29 cellular contexts compared by ENCODE assay signal in genomic region chr1:46457178-46457577, GRCh38. TPM values are rescaled to one million over a fixed set of nuclear protein-coding genes. Genes with fewer than 3 reads are reported as not detected.
"Had no signal": no experiment of that assay in that cellular context is flagged by ENCODE, and none has a peak within 500 bp of the region (broad histone marks: within the 10 kb centered on the region; RNA-seq: fewer than 3 reads in every experiment).

No MANE protein-coding gene starts in this region.

- H3K9me3 ChIP-seq: MG63 had no signal

- H3K27me3 ChIP-seq: MG63 had no signal

- H3K4me3 ChIP-seq: MG63 had no signal

- DNase-seq: Karpas-422, Kasumi-1, MG63, MM.1S, MV-4-11, NCI-H1048, NCI-H1092, NCI-H1092 treated with DMSO at 0.1 percent for 48 hours, NCI-H1105 treated with DMSO at 0.1 percent for 48 hours, NCI-H1417 treated with DMSO at 0.1 percent for 48 hours, NCI-H1436, NCI-H1436 treated with DMSO at 0.1 percent for 48 hours, NCI-H146, NCI-H187, NCI-H187 treated with DMSO at 0.1 percent for 48 hours, NCI-H1930, NCI-H2029, NCI-H2029 treated with DMSO at 0.1 percent for 48 hours, NCI-H2081 treated with DMSO at 0.1 percent for 48 hours, NCI-H2227 treated with DMSO at 0.1 percent for 48 hours, NCI-H226, NCI-H345, NCI-H446 treated with DMSO at 0.1 percent for 48 hours, NCI-H510A, NCI-H510A treated with DMSO at 0.1 percent for 48 hours had no signal

- H3K36me3 ChIP-seq: MG63 had no signal

RNA-seq across cellular contexts. Expression of gene DMBX1, which starts 32.5 kb away (rescaled TPM):
- total RNA-seq: LHCN-M2, M059J, MCF 10A, NCI-H460 had no signal
